ENCODE assay signal across 1 cellular context in the genomic region with DNA sequence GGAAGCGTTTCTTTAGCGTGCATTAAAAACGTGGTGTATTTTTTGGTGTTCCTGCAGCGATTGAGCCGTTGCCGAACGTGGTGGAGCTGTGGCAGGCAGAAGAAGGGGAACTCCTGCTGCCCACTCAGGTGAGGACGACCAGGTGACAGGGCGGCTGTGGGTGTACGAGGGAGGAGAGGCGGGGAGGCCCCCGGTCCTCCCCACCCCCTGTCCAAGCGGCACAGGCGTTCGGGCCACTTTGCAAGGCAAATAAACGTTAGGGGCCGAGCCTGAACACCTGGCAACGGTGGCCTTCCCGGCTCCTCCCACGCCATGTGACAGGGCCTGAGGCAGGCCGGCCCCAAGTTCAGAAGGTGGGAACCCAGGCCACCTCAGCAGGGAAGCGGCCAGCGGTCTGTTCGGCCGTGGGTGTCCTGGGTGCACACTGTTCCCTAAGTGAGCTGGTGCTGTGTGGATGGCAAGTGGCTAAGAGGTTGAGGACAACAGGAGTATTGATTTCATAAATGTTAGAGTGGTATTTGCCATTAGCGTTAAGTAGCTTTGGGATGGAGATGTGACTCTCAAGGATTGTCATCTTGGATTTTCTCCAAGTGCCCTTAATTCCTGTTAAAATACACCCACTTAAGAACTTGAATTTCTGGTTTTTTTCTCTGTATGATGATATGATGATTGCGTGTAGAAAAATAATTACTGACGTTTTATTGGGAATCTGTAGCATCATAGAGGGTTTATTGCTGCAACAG.
TF ChIP-seq lines count a peak whose summit lies in the region.

No MANE protein-coding gene starts in this region.

TF ChIP-seq in HepG2, 621 proteins besides CTCF, POLR2A, EP300 and RAD21 (continued from another document and continues in another):
- TF ChIP-seq, protein P1, sequence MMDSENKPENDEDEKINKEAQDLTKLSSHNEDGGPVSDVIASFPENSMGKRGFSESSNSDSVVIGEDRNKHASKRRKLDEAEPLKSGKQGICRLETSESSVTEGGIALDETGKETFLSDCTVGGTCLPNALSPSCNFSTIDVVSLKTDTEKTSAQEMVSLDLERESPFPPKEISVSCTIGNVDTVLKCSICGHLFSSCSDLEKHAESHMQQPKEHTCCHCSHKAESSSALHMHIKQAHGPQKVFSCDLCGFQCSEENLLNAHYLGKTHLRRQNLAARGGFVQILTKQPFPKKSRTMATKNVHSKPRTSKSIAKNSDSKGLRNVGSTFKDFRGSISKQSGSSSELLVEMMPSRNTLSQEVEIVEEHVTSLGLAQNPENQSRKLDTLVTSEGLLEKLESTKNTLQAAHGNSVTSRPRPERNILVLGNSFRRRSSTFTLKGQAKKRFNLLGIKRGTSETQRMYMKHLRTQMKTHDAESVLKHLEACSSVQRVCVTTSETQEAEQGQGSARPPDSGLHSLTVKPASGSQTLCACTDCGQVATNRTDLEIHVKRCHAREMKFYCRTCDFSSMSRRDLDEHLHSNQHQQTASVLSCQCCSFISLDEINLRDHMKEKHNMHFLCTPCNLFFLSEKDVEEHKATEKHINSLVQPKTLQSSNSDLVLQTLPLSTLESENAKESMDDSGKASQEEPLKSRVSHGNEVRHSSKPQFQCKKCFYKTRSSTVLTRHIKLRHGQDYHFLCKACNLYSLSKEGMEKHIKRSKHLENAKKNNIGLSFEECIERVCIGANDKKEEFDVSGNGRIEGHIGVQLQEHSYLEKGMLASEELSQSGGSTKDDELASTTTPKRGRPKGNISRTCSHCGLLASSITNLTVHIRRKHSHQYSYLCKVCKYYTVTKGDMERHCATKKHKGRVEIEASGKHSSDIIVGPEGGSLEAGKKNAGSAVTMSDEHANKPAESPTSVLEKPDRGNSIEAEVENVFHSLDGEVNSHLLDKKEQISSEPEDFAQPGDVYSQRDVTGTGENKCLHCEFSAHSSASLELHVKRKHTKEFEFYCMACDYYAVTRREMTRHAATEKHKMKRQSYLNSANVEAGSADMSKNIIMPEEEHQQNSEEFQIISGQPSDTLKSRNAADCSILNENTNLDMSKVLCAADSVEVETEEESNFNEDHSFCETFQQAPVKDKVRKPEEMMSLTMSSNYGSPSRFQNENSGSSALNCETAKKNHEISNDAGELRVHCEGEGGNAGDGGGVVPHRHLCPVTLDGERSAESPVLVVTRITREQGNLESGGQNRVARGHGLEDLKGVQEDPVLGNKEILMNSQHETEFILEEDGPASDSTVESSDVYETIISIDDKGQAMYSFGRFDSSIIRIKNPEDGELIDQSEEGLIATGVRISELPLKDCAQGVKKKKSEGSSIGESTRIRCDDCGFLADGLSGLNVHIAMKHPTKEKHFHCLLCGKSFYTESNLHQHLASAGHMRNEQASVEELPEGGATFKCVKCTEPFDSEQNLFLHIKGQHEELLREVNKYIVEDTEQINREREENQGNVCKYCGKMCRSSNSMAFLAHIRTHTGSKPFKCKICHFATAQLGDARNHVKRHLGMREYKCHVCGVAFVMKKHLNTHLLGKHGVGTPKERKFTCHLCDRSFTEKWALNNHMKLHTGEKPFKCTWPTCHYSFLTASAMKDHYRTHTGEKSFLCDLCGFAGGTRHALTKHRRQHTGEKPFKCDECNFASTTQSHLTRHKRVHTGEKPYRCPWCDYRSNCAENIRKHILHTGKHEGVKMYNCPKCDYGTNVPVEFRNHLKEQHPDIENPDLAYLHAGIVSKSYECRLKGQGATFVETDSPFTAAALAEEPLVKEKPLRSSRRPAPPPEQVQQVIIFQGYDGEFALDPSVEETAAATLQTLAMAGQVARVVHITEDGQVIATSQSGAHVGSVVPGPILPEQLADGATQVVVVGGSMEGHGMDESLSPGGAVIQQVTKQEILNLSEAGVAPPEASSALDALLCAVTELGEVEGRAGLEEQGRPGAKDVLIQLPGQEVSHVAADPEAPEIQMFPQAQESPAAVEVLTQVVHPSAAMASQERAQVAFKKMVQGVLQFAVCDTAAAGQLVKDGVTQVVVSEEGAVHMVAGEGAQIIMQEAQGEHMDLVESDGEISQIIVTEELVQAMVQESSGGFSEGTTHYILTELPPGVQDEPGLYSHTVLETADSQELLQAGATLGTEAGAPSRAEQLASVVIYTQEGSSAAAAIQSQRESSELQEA (CRISPR knock-in tag; IDR thresholded peaks at IDR 0.05; ENCODE audit: not compliant biosample characterization), result peak; percentile 12
- peak; percentile 7; the same call in 1 of the 2 replicates for TF ChIP-seq FOSL2 (CRISPR knock-in tag; IDR thresholded peaks at IDR 0.05)
- TF ChIP-seq ZBTB7A (CRISPR knock-in tag; IDR thresholded peaks at IDR 0.05), result no peak
- TF ChIP-seq, protein P2, sequence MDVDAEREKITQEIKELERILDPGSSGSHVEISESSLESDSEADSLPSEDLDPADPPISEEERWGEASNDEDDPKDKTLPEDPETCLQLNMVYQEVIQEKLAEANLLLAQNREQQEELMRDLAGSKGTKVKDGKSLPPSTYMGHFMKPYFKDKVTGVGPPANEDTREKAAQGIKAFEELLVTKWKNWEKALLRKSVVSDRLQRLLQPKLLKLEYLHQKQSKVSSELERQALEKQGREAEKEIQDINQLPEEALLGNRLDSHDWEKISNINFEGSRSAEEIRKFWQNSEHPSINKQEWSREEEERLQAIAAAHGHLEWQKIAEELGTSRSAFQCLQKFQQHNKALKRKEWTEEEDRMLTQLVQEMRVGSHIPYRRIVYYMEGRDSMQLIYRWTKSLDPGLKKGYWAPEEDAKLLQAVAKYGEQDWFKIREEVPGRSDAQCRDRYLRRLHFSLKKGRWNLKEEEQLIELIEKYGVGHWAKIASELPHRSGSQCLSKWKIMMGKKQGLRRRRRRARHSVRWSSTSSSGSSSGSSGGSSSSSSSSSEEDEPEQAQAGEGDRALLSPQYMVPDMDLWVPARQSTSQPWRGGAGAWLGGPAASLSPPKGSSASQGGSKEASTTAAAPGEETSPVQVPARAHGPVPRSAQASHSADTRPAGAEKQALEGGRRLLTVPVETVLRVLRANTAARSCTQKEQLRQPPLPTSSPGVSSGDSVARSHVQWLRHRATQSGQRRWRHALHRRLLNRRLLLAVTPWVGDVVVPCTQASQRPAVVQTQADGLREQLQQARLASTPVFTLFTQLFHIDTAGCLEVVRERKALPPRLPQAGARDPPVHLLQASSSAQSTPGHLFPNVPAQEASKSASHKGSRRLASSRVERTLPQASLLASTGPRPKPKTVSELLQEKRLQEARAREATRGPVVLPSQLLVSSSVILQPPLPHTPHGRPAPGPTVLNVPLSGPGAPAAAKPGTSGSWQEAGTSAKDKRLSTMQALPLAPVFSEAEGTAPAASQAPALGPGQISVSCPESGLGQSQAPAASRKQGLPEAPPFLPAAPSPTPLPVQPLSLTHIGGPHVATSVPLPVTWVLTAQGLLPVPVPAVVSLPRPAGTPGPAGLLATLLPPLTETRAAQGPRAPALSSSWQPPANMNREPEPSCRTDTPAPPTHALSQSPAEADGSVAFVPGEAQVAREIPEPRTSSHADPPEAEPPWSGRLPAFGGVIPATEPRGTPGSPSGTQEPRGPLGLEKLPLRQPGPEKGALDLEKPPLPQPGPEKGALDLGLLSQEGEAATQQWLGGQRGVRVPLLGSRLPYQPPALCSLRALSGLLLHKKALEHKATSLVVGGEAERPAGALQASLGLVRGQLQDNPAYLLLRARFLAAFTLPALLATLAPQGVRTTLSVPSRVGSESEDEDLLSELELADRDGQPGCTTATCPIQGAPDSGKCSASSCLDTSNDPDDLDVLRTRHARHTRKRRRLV (CRISPR knock-in tag; IDR thresholded peaks at IDR 0.05), result no peak
- no peak for TF ChIP-seq RORA (CRISPR knock-in tag; IDR thresholded peaks at IDR 0.05)
- no peak for TF ChIP-seq TMF1 (CRISPR knock-in tag; IDR thresholded peaks at IDR 0.05; ENCODE audit: low read depth)
- TF ChIP-seq NFATC3 (CRISPR knock-in tag; IDR thresholded peaks at IDR 0.05), result no peak
- TF ChIP-seq SOX6 (IDR thresholded peaks at IDR 0.05), result no peak
- 0 out of 2 replicates have a peak, but pooled peaks have one; percentile 31 for TF ChIP-seq SOX6 (CRISPR knock-in tag; IDR thresholded peaks at IDR 0.05)
- TF ChIP-seq, protein P3, sequence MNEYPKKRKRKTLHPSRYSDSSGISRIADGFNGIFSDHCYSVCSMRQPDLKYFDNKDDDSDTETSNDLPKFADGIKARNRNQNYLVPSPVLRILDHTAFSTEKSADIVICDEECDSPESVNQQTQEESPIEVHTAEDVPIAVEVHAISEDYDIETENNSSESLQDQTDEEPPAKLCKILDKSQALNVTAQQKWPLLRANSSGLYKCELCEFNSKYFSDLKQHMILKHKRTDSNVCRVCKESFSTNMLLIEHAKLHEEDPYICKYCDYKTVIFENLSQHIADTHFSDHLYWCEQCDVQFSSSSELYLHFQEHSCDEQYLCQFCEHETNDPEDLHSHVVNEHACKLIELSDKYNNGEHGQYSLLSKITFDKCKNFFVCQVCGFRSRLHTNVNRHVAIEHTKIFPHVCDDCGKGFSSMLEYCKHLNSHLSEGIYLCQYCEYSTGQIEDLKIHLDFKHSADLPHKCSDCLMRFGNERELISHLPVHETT (CRISPR knock-in tag; conservative IDR thresholded peaks at IDR 0.05), result no peak
- no peak for TF ChIP-seq JDP2 (CRISPR knock-in tag; IDR thresholded peaks at IDR 0.05; ENCODE audit: borderline replicate concordance)
- no peak for TF ChIP-seq CREB1 (IDR thresholded peaks at IDR 0.05)
- TF ChIP-seq CREB1 (CRISPR knock-in tag; IDR thresholded peaks at IDR 0.05), result no peak
- no peak for TF ChIP-seq ZFP36L1 (CRISPR knock-in tag; IDR thresholded peaks at IDR 0.05)
- TF ChIP-seq, protein P4, sequence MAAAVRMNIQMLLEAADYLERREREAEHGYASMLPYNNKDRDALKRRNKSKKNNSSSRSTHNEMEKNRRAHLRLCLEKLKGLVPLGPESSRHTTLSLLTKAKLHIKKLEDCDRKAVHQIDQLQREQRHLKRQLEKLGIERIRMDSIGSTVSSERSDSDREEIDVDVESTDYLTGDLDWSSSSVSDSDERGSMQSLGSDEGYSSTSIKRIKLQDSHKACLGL (CRISPR knock-in tag; IDR thresholded peaks at IDR 0.05), result peak; percentile 27; the same call in 1 of the 2 replicates
- peak; percentile 47; the same call in 1 of the 2 replicates for TF ChIP-seq SP5 (CRISPR knock-in tag; IDR thresholded peaks at IDR 0.05; ENCODE audit: borderline replicate concordance, low read depth)
- TF ChIP-seq, protein P5, sequence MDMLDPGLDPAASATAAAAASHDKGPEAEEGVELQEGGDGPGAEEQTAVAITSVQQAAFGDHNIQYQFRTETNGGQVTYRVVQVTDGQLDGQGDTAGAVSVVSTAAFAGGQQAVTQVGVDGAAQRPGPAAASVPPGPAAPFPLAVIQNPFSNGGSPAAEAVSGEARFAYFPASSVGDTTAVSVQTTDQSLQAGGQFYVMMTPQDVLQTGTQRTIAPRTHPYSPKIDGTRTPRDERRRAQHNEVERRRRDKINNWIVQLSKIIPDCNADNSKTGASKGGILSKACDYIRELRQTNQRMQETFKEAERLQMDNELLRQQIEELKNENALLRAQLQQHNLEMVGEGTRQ (IDR thresholded peaks at IDR 0.05; ENCODE audit: low read depth, low read length), result no peak
- TF ChIP-seq, protein P5 (CRISPR knock-in tag; IDR thresholded peaks at IDR 0.05; ENCODE audit: borderline replicate concordance), result peak; percentile 51; the same call in 1 of the 2 replicates
- TF ChIP-seq ZNF672 (CRISPR knock-in tag; IDR thresholded peaks at IDR 0.05), result no peak
- TF ChIP-seq, protein P6, sequence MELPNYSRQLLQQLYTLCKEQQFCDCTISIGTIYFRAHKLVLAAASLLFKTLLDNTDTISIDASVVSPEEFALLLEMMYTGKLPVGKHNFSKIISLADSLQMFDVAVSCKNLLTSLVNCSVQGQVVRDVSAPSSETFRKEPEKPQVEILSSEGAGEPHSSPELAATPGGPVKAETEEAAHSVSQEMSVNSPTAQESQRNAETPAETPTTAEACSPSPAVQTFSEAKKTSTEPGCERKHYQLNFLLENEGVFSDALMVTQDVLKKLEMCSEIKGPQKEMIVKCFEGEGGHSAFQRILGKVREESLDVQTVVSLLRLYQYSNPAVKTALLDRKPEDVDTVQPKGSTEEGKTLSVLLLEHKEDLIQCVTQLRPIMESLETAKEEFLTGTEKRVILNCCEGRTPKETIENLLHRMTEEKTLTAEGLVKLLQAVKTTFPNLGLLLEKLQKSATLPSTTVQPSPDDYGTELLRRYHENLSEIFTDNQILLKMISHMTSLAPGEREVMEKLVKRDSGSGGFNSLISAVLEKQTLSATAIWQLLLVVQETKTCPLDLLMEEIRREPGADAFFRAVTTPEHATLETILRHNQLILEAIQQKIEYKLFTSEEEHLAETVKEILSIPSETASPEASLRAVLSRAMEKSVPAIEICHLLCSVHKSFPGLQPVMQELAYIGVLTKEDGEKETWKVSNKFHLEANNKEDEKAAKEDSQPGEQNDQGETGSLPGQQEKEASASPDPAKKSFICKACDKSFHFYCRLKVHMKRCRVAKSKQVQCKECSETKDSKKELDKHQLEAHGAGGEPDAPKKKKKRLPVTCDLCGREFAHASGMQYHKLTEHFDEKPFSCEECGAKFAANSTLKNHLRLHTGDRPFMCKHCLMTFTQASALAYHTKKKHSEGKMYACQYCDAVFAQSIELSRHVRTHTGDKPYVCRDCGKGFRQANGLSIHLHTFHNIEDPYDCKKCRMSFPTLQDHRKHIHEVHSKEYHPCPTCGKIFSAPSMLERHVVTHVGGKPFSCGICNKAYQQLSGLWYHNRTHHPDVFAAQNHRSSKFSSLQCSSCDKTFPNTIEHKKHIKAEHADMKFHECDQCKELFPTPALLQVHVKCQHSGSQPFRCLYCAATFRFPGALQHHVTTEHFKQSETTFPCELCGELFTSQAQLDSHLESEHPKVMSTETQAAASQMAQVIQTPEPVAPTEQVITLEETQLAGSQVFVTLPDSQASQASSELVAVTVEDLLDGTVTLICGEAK (IDR thresholded peaks at IDR 0.05), result no peak
- TF ChIP-seq, protein P6 (CRISPR knock-in tag; IDR thresholded peaks at IDR 0.05), result peak; percentile 35; the same call in 1 of the 2 replicates
